14 cellular contexts compared by ENCODE assay signal in the genomic region with DNA sequence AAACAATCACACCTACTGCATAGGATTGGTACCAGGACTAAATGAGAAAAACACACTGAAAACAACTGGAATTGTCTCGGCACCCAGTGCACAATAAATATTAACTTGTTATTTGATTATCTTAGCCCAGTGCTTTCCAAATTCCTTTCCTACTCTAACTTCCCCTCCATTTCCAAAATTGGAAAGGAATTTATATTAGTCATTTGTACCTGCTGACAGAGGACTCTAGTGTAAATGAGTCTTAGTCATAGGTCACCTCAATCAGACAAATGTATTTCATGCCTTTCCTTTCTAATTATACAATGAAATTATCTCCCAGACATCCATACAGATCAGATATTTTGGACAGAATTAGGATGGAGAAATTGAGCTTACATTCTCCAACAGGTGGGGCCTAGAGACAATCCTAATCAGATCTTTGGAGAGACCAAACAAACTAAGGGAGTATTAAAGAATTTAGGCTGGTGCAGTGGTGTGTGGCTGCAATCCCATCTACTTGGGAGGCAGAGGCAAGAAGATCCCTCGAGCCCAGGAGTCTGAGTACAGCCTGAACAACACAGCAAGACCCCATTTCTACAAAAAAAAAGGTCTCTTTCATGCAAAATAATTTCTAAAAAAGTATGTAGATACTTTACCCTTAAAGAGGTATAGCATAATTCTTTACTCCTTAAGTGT. TPM values are rescaled to one million over a fixed set of nuclear protein-coding genes. Genes with fewer than 3 reads are reported as not detected.
DNase-seq lines count a peak whose midpoint lies in the region; ATAC-seq and TF ChIP-seq lines count a peak whose summit lies in the region.
"Had no signal": no experiment of that assay in that cellular context is flagged by ENCODE, and none has a peak within 500 bp of the region (broad histone marks: within the 10 kb centered on the region; RNA-seq: fewer than 3 reads in every experiment).

No MANE protein-coding gene starts in this region.

- TF ChIP-seq POLR2A in gastrocnemius medialis (IDR thresholded peaks at IDR 0.05): no peak

- H3K36me3 ChIP-seq in left ventricle myocardium inferior (no peaks in the 10 kb centered on the region), gastrocnemius medialis (no peaks in the 10 kb centered on the region)

- H3K4me3 Mint-ChIP-seq in MCF 10A (ENCODE audit: unreplicated experiment) (peak overlapping the region; percentile 27), T-helper 17 cell (no peak overlapping the region)
- H3K4me3 Mint-ChIP-seq: activated CD4-positive, alpha-beta memory T cell treated with anti-CD3 and anti-CD28 coated beads, Interleukin-2, amount 10 ng/mL, durations not matched to agents 7 days and 5 days; activated naive CD4-positive, alpha-beta T cell treated with anti-CD3 and anti-CD28 coated beads, Interleukin-2, amount 50 U/mL, for 24 hours; CD8-positive, alpha-beta T cell; neural crest cell; T-helper 1 cell treated with Interleukin-12 subunit alpha and Interleukin-12 subunit beta and Interleukin-4 antibody, amounts not matched to agents 30 μg/mL and 1 μg/mL, for 36 hours had no signal

- no peaks in the 10 kb centered on the region for H3K9me3 Mint-ChIP-seq in MCF 10A (ENCODE audit: unreplicated experiment)
- H3K9me3 Mint-ChIP-seq: activated CD4-positive, alpha-beta memory T cell treated with anti-CD3 and anti-CD28 coated beads, Interleukin-2, amount 10 ng/mL, durations not matched to agents 7 days and 5 days; activated naive CD4-positive, alpha-beta T cell treated with anti-CD3 and anti-CD28 coated beads, Interleukin-2, amount 50 U/mL, for 24 hours; CD8-positive, alpha-beta T cell; neural crest cell; T-helper 1 cell treated with Interleukin-12 subunit alpha and Interleukin-12 subunit beta and Interleukin-4 antibody, amounts not matched to agents 30 μg/mL and 1 μg/mL, for 36 hours had no signal

- BruUV-seq in MCF 10A (replicated peaks; lab: Mats Ljungman, UMichigan): no TSS peak

- POLR2A ChIA-PET in MCF 10A (lab: Yijun Ruan, JAX): interaction anchor here (0.7 to 7.3 kb wide), 5 partner anchors 9 to 184 kb away, joined by 3 to 91 read pairs (median 7); partner anchors contain the start of gene SH3D19

- H3K4me3 ChIP-seq in left ventricle myocardium inferior (no peak overlapping the region), gastrocnemius medialis (no peak overlapping the region)

- peaks cover 36% of the 10 kb centered on the region for H3K4me1 Mint-ChIP-seq in MCF 10A (ENCODE audit: insufficient read depth, unreplicated experiment)
- no peaks in the 10 kb centered on the region for H3K4me1 Mint-ChIP-seq in T-helper 17 cell
- H3K4me1 Mint-ChIP-seq: activated CD4-positive, alpha-beta memory T cell treated with anti-CD3 and anti-CD28 coated beads, Interleukin-2, amount 10 ng/mL, durations not matched to agents 7 days and 5 days; activated naive CD4-positive, alpha-beta T cell treated with anti-CD3 and anti-CD28 coated beads, Interleukin-2, amount 50 U/mL, for 24 hours had no signal

- no peaks in the 10 kb centered on the region for H3K27me3 Mint-ChIP-seq in MCF 10A (ENCODE audit: insufficient read depth, unreplicated experiment)
- peaks cover 37% of the 10 kb centered on the region for H3K27me3 Mint-ChIP-seq in T-helper 17 cell

- H3K27me3 ChIP-seq in left ventricle myocardium inferior (ENCODE audit: low read depth) (no peaks in the 10 kb centered on the region), gastrocnemius medialis (no peaks in the 10 kb centered on the region)

- DNase-seq in HCEC 1CT (peak; percentile 18), MCF 10A (ENCODE audit: unreplicated experiment) (peak; percentile 51), left ventricle myocardium inferior (no peak), gastrocnemius medialis (no peak), mesenteric fat pad (ENCODE audit: low spot score) (no peak), T-helper 17 cell (no peak)
- no peak for DNase-seq in stimulated activated naive CD4-positive, alpha-beta T cell (lab: John Stamatoyannopoulos, UW)
- DNase-seq in activated naive CD4-positive, alpha-beta T cell treated with Interleukin-2 at 50 U/mL for 16 hours: no peak
- DNase-seq: activated CD4-positive, alpha-beta memory T cell treated with anti-CD3 and anti-CD28 coated beads, Interleukin-2, amount 10 ng/mL, durations not matched to agents 7 days and 5 days; CD8-positive, alpha-beta T cell; NCI-H1417 had no signal

- in situ Hi-C loops in gastrocnemius medialis (cut with MboI; ENCODE audit: low sequenced_read_pairs in 4 of 4): no loop called here

- H3K36me3 Mint-ChIP-seq in MCF 10A (ENCODE audit: insufficient read depth, unreplicated experiment): peaks cover 16% of the 10 kb centered on the region
- H3K36me3 Mint-ChIP-seq in T-helper 17 cell (ENCODE audit: low read depth): no peaks in the 10 kb centered on the region
- H3K36me3 Mint-ChIP-seq: activated naive CD4-positive, alpha-beta T cell treated with anti-CD3 and anti-CD28 coated beads, Interleukin-2, amount 50 U/mL, for 24 hours; CD8-positive, alpha-beta T cell had no signal

- CTCF ChIA-PET in MCF 10A (lab: Yijun Ruan, JAX): interaction anchor here (1.9 kb wide), 1 partner anchor 10 kb away, joined by 12 read pairs; no protein-coding TSS in a partner anchor

- peaks cover 95% of the 10 kb centered on the region for H3K4me1 ChIP-seq in left ventricle myocardium inferior
- peaks cover 31 to 39% of the 10 kb centered on the region in 2 donors for H3K4me1 ChIP-seq in gastrocnemius medialis

- intact Hi-C loops in MCF 10A (cut with micrococcal nuclease): no loop called here
- intact Hi-C loops in left ventricle myocardium inferior (cut with micrococcal nuclease): no loop called here
- intact Hi-C loops in gastrocnemius medialis (cut with DNase I; ENCODE audit: low total_unique reads): no loop called here

- peak overlapping the region; percentile 90 for H3K27ac Mint-ChIP-seq in MCF 10A (ENCODE audit: low read depth, unreplicated experiment)
- H3K27ac Mint-ChIP-seq in T-helper 17 cell: no peak overlapping the region
- H3K27ac Mint-ChIP-seq: activated CD4-positive, alpha-beta memory T cell treated with anti-CD3 and anti-CD28 coated beads, Interleukin-2, amount 10 ng/mL, durations not matched to agents 7 days and 5 days; activated naive CD4-positive, alpha-beta T cell treated with anti-CD3 and anti-CD28 coated beads, Interleukin-2, amount 50 U/mL, for 24 hours; CD8-positive, alpha-beta T cell; T-helper 1 cell treated with Interleukin-12 subunit alpha and Interleukin-12 subunit beta and Interleukin-4 antibody, amounts not matched to agents 30 μg/mL and 1 μg/mL, for 36 hours had no signal

- TF ChIP-seq CTCF in MCF 10A (IDR thresholded peaks at IDR 0.05; ENCODE audit: unreplicated experiment) (no peak), left ventricle myocardium inferior (IDR thresholded peaks at IDR 0.05; ENCODE audit: borderline replicate concordance) (no peak), gastrocnemius medialis (IDR thresholded peaks at IDR 0.05 in 4 of 5, conservative IDR thresholded peaks at IDR 0.05 in 1 of 5) (no peak)

- H3K27ac ChIP-seq in left ventricle myocardium inferior (replicated peaks) (peak overlapping the region; percentile 89), gastrocnemius medialis (peak overlapping the region; percentile 68 to 81 (median 73))

- peak; percentile 72 to 84 for ATAC-seq in gastrocnemius medialis
- no peak for ATAC-seq in T-helper 17 cell
- ATAC-seq: CD8-positive, alpha-beta T cell had no signal

- H3K9me3 ChIP-seq in left ventricle myocardium inferior (replicated peaks) (no peaks in the 10 kb centered on the region), gastrocnemius medialis (no peaks in the 10 kb centered on the region), T-helper 17 cell (ENCODE audit: control insufficient read depth, low read length, poor library complexity, severe bottlenecking) (no peaks in the 10 kb centered on the region)

RNA-seq across cellular contexts. Expression of gene SH3D19, which starts 10.1 kb away (rescaled TPM):
- total RNA-seq in MCF 10A (2022) (42.8 and 51.3 TPM in 2 replicates), left ventricle myocardium inferior (121 TPM), gastrocnemius medialis (10 to 100 TPM; 35.6 to 73.1 (median 50.5) TPM), mesenteric fat pad (162 TPM), T-helper 17 cell (not detected)
- total RNA-seq: activated CD4-positive, alpha-beta memory T cell treated with anti-CD3 and anti-CD28 coated beads, Interleukin-2, amount 10 ng/mL, durations not matched to agents 7 days and 5 days had no signal

RNA-seq across cellular contexts. Expression of gene PRSS48, which starts 38.4 kb away (rescaled TPM):
- total RNA-seq in MCF 10A (2022) (not detected in 2 replicates), left ventricle myocardium inferior (not detected), gastrocnemius medialis (not detected), mesenteric fat pad (not detected), T-helper 17 cell (not detected)
- total RNA-seq: activated CD4-positive, alpha-beta memory T cell treated with anti-CD3 and anti-CD28 coated beads, Interleukin-2, amount 10 ng/mL, durations not matched to agents 7 days and 5 days; CD8-positive, alpha-beta T cell; neural crest cell had no signal

Comparison
In these comparisons a context has a peak if more than half of its experiments do, and no peak if none do; other contexts are left out.
1. DNase-seq: peak in HCEC 1CT (single experiment) and MCF 10A (single experiment); none in left ventricle myocardium inferior (single experiment), gastrocnemius medialis (0 of 2), mesenteric fat pad (single experiment), stimulated activated naive CD4-positive, alpha-beta T cell (0 of 6), T-helper 17 cell (0 of 3) and activated naive CD4-positive, alpha-beta T cell treated with Interleukin-2 at 50 U/mL for 16 hours (single experiment).
2. RNA of gene SH3D19, which starts 10.1 kb away (total RNA-seq): 162 TPM in mesenteric fat pad (single experiment), 121 TPM in left ventricle myocardium inferior (single experiment), 35.6 to 73.1 TPM in gastrocnemius medialis and 42.8 to 51.3 TPM in MCF 10A; not detected in T-helper 17 cell; every median in the first group is over 10 times any median in the second.